In the genomic region with DNA sequence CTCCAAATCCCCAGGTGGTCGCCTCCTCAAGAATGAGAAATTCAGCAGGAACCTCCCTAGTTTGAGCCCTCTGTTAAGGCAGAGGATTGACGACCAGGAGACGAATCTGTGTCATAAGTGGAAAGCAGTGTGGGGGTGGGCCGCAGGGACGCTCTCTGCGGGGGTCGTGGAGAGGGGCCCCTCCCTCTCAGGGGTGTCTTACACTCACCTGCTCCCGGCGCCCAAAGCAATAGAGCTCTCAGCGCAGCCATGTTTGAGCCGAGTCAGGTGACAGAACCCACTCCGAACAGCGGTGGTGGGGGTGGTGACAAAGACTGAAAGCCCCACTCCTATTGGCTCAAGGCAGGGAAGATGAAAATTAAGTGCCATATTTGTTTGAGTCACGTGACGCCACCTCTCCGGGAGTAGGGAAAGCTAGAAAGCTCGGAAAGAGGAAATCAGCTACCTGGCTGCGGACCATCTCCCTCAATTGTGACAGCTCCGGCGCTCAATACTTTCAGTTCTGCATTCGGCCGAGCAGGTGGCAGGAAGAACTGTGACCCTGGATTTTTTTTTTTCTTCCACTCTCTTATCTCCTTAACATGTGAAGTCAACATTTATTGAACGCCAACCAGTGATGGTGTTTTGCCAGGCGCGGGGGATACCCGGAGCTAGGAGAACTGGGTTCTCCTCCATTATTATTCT, we compare ENCODE assay signal across 8 cellular contexts. TPM values are rescaled to one million over a fixed set of nuclear protein-coding genes. Genes with fewer than 3 reads are reported as not detected.
DNase-seq lines count a peak whose midpoint lies in the region; TF ChIP-seq lines count a peak whose summit lies in the region.

A gene (minus strand): TSS at position 265 of the 684 bp plus-strand sequence. CDS start 627 bp downstream, outside the sequence.

- TF ChIP-seq CTCF in HFF-Myc (IDR thresholded peaks at IDR 0.05; ENCODE audit: low read depth, low read length, missing control alignments) = no peak

- peak; percentile 96 for DNase-seq in GM03348 (ENCODE audit: low spot score)
- peak; percentile 92 for DNase-seq in HFF-Myc (ENCODE audit: extremely low read depth, low read depth)
- DNase-seq in NAMALWA (ENCODE audit: low spot score) = peak; percentile 95
- DNase-seq in SK-N-DZ (ENCODE audit: low spot score) = peak; percentile 94
- peak; percentile 96 for DNase-seq in activated naive CD4-positive, alpha-beta T cell treated with anti-CD3 and anti-CD28 coated beads for 36 hours
- peak; percentile 90 for DNase-seq in germinal center (ENCODE audit: low spot score)
- peak; percentile 80 for DNase-seq in non-pigmented ciliary epithelial cell (ENCODE audit: low read depth)
- DNase-seq in superior temporal gyrus (ENCODE audit: extremely low spot score) = peak; percentile 99

- peaks cover 46% of the 10 kb centered on the region for H3K4me1 Mint-ChIP-seq in activated naive CD4-positive, alpha-beta T cell treated with anti-CD3 and anti-CD28 coated beads for 36 hours (ENCODE audit: low read depth)

- no peaks in the 10 kb centered on the region for H3K9me3 Mint-ChIP-seq in activated naive CD4-positive, alpha-beta T cell treated with anti-CD3 and anti-CD28 coated beads for 36 hours

- peaks cover 3% of the 10 kb centered on the region for H3K36me3 Mint-ChIP-seq in activated naive CD4-positive, alpha-beta T cell treated with anti-CD3 and anti-CD28 coated beads for 36 hours (ENCODE audit: low read depth)

- no peaks in the 10 kb centered on the region for H3K27me3 Mint-ChIP-seq in activated naive CD4-positive, alpha-beta T cell treated with anti-CD3 and anti-CD28 coated beads for 36 hours (ENCODE audit: low read depth)

- intact Hi-C loops in activated naive CD4-positive, alpha-beta T cell treated with anti-CD3 and anti-CD28 coated beads for 36 hours (cut with micrococcal nuclease) = loop anchor here (1.0 to 5.0 kb wide), 9 partner anchors 121 to 1376 kb away; a partner anchor contains a TSS

- H3K27ac Mint-ChIP-seq in activated naive CD4-positive, alpha-beta T cell treated with anti-CD3 and anti-CD28 coated beads for 36 hours = peak within 1 kb of the TSS; percentile 91

- H3K4me3 Mint-ChIP-seq in activated naive CD4-positive, alpha-beta T cell treated with anti-CD3 and anti-CD28 coated beads for 36 hours = peak within 1 kb of the TSS; percentile 95

- CTCF ChIA-PET in activated naive CD4-positive, alpha-beta T cell treated with anti-CD3 and anti-CD28 coated beads for 36 hours (lab: Charles Lee) = interaction anchor here (0.6 to 1.6 kb wide), 3 partner anchors 11 to 1437 kb away, joined by 3 to 6 read pairs (median 5); no protein-coding TSS in a partner anchor

- peak within 1 kb of the TSS; percentile 85 for H3K4me3 ChIP-seq in HFF-Myc (replicated peaks; ENCODE audit: low read depth, low read length)

RNA-seq across cellular contexts. Expression of the gene that starts here (rescaled TPM):
- polyA plus RNA-seq in SK-N-DZ (2014; cell fraction: cytosol; rRNA removed) = 3.8 and 5.1 TPM in 2 replicates
- 11.1 and 14.7 TPM in 2 replicates for polyA plus RNA-seq in SK-N-DZ (2014; cell fraction: nucleus; rRNA removed)
- total RNA-seq in activated naive CD4-positive, alpha-beta T cell treated with anti-CD3 and anti-CD28 coated beads for 36 hours = 10 to 100 TPM; 11.7 to 12.1 TPM

Comparison
In these comparisons a context has a peak if more than half of its experiments do, and no peak if none do; other contexts are left out.
1. Peak in every context shown above with its lines: DNase-seq and H3K4me3 ChIP-seq.